Comparison of ENCODE assay signal across 31 cellular contexts in the genomic region with DNA sequence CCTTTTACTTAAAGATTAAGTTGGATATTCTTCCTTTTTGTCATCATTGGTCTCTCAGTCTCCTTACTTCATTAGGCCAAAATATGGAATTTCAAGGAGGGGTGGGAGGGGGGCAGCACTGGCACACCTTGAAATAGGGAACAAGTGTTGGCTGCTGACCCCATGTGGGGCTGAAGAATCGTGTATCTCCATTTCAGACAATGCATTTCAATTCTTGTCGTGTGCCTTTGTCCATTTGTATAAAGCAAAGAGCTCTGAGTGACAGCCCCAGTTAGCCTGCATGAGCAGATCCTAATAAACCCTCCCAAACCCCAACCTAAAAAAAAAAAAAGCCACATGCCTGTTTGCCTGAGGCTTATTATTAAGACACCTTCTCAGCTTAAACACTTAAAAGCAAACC. TPM values are rescaled to one million over a fixed set of nuclear protein-coding genes. Genes with fewer than 3 reads are reported as not detected.
DNase-seq lines count a peak whose midpoint lies in the region; ATAC-seq, FAIRE-seq and TF ChIP-seq lines count a peak whose summit lies in the region.
"Had no signal": no experiment of that assay in that cellular context is flagged by ENCODE, and none has a peak within 500 bp of the region (broad histone marks: within the 10 kb centered on the region; RNA-seq: fewer than 3 reads in every experiment).

No MANE protein-coding gene starts in this region.

- H3K23me2 ChIP-seq in H1 (ENCODE audit: low read depth, low read length): peaks cover 11% of the 10 kb centered on the region; the same call in 1 of the 2 replicates

- H3K9me3 Mint-ChIP-seq in GM23338: peaks cover 5% of the 10 kb centered on the region; the same call in 2 of the 3 replicates

- no peak overlapping the region for H2AK5ac ChIP-seq in H1 (ENCODE audit: low read depth, low read length)

- no peaks in the 10 kb centered on the region for H3K9me3 ChIP-seq in H1 (ENCODE audit: insufficient read depth in 2 of 2, low read depth in 1 of 2, low read length in 1 of 2)
- no peaks in the 10 kb centered on the region for H3K9me3 ChIP-seq in osteoblast (ENCODE audit: low read depth, low read length)
- H3K9me3 ChIP-seq: BE2C had no signal

- H3F3A ChIP-seq in GM23338 (replicated peaks; ENCODE audit: low read depth): peaks cover 26% of the 10 kb centered on the region

- H3K79me2 ChIP-seq in GM23338 (replicated peaks; ENCODE audit: insufficient read depth): no peaks in the 10 kb centered on the region
- H3K79me2 ChIP-seq in H1 (ENCODE audit: control insufficient read depth in 1 of 2, insufficient read depth in 2 of 2, low read length in 2 of 2): no peaks in the 10 kb centered on the region
- H3K79me2 ChIP-seq in osteoblast (ENCODE audit: insufficient read depth, low read length): no peaks in the 10 kb centered on the region

- peaks cover 100% of the 10 kb centered on the region for H3K27me3 ChIP-seq in GM23338 (ENCODE audit: insufficient read depth)
- H3K27me3 ChIP-seq in H1 (replicated peaks in 1 of 4; ENCODE audit: control insufficient read depth in 3 of 4, extremely low read depth in 1 of 4, insufficient read depth in 3 of 4, low read length in 3 of 4): peaks cover 90 to 100% (median 98%) of the 10 kb centered on the region in 4 experiments
- peaks cover 4% of the 10 kb centered on the region for H3K27me3 ChIP-seq in osteoblast (ENCODE audit: insufficient read depth, low read length)

- H3K14ac ChIP-seq in H1 (ENCODE audit: insufficient read length): no peak overlapping the region

- no peak overlapping the region for H2BK20ac ChIP-seq in H1 (ENCODE audit: low read length)

- WGBS in H1 (ENCODE audit: extremely low coverage in 1 of 2, insufficient coverage in 1 of 2, insufficient read length in 1 of 2, insufficient replicate concordance in 2 of 2, low coverage in 1 of 2, low lambda C conversion rate in 2 of 2, missing lambda C conversion rate in 1 of 2), 2 experiments: 3% methylated on average over 2 of the region's 2 CpGs; no CpG with 5 or more reads in 1 of the 2 experiments

- no peaks in the 10 kb centered on the region for H3K79me1 ChIP-seq in H1 (ENCODE audit: low read depth, low read length)

- H4K20me1 ChIP-seq in GM23338 (replicated peaks; ENCODE audit: insufficient read depth) (peaks cover 36% of the 10 kb centered on the region), H1 (replicated peaks in 1 of 2; ENCODE audit: control insufficient read depth in 1 of 2, insufficient read depth in 2 of 2, low read length in 2 of 2) (peaks cover 11 to 18% of the 10 kb centered on the region in 2 experiments), osteoblast (ENCODE audit: insufficient read depth, low read length) (no peaks in the 10 kb centered on the region)
- H4K20me1 ChIP-seq: BLaER1 had no signal

- CTCF ChIA-PET in H1 (lab: Charles Lee; ENCODE audit: partially characterized antibody): interaction anchor here (1.2 to 2.2 kb wide), 3 partner anchors 10 to 137 kb away, joined by 3 to 6 read pairs (median 5); no protein-coding TSS in a partner anchor

- H3K27me3 Mint-ChIP-seq in GM23338 (ENCODE audit: insufficient read depth, low read depth, poor library complexity): peaks cover 100% of the 10 kb centered on the region

- intact Hi-C loops in head of caudate nucleus (cut with DNase I): no loop called here

- FAIRE-seq in H1 (lab: Jason Lieb, UNC): no peak
- FAIRE-seq: A204.1, GM12878, GM12892, GM18507 had no signal

- H3K27ac Mint-ChIP-seq in GM23338: no peak overlapping the region
- H3K27ac Mint-ChIP-seq: CD14-positive monocyte; CD4-positive, alpha-beta memory T cell; CD4-positive, CD25-positive, alpha-beta regulatory T cell; CD8-positive, alpha-beta memory T cell had no signal

- TF ChIP-seq CTCF in GM23338 (conservative IDR thresholded peaks at IDR 0.05; ENCODE audit: low read depth in 2 of 2) (no peak), H1 (IDR thresholded peaks at IDR 0.05; ENCODE audit: control extremely low read depth in 1 of 3, insufficient read depth in 1 of 3, low read depth in 1 of 3, low read length in 3 of 3) (no peak), osteoblast (IDR thresholded peaks at IDR 0.05; ENCODE audit: extremely low read depth, low read depth, low read length) (no peak)

- DNase-seq in GM23338 (ENCODE audit: low spot score) (no peak), H1 (ENCODE audit: low read depth in 1 of 2, low spot score in 2 of 2) (no peak), osteoblast (ENCODE audit: insufficient read length, low spot score, missing footprints) (peak; percentile 59), OCI-M2 (lab: John Stamatoyannopoulos, UW; ENCODE audit: unreplicated experiment) (no peak), head of caudate nucleus (no peak)
- DNase-seq: 8988T; ACHN; BE2C; C1 segment of cervical spinal cord; CD4-positive, alpha-beta memory T cell; CD4-positive, CD25-positive, alpha-beta regulatory T cell; CD8-positive, alpha-beta memory T cell; COR-L47; DMS 273 treated with DMSO at 0.1 percent for 48 hours; DMS153; DMS53; DMS79; DND-41; EL; GDM1 had no signal

- no peaks in the 10 kb centered on the region for H3K36me3 ChIP-seq in GM23338 (ENCODE audit: insufficient read depth)
- no peaks in the 10 kb centered on the region for H3K36me3 ChIP-seq in H1 (ENCODE audit: control insufficient read depth in 2 of 4, insufficient read depth in 4 of 4, low read length in 3 of 4)
- no peaks in the 10 kb centered on the region for H3K36me3 ChIP-seq in osteoblast (ENCODE audit: insufficient read depth, low read length)
- H3K36me3 ChIP-seq: BE2C, BLaER1 had no signal

- H3K4ac ChIP-seq in H1 (replicated peaks; ENCODE audit: insufficient read length, low read depth, low read length): no peak overlapping the region

- H3K18ac ChIP-seq in H1 (ENCODE audit: extremely low read depth, low read length): no peak overlapping the region

- no peak overlapping the region for H3K4me3 Mint-ChIP-seq in GM23338
- H3K4me3 Mint-ChIP-seq: CD4-positive, alpha-beta memory T cell; CD4-positive, CD25-positive, alpha-beta regulatory T cell; CD8-positive, alpha-beta memory T cell had no signal

- no peaks in the 10 kb centered on the region for H3K9me2 ChIP-seq in GM23338 (ENCODE audit: insufficient read depth)

- H4K91ac ChIP-seq in H1 (replicated peaks; ENCODE audit: insufficient read length, low read length): no peak overlapping the region

- H2BK15ac ChIP-seq in H1 (ENCODE audit: low read length): no peak overlapping the region

- H2AFZ ChIP-seq in GM23338: no peak overlapping the region
- H2AFZ ChIP-seq in H1 (ENCODE audit: low read length): no peak overlapping the region
- H2AFZ ChIP-seq in osteoblast (ENCODE audit: low read length): no peak overlapping the region

- H3K4me3 ChIP-seq in GM23338 (no peak overlapping the region), H1 (ENCODE audit: extremely low read depth in 1 of 4, insufficient read depth in 2 of 4, low read depth in 3 of 4, low read length in 4 of 4) (no peak overlapping the region), osteoblast (ENCODE audit: insufficient read depth, low read length) (no peak overlapping the region)
- H3K4me3 ChIP-seq: BLaER1, GM12878 had no signal

- no peak overlapping the region for H4K5ac ChIP-seq in H1 (ENCODE audit: insufficient read length, low read depth, low read length)

- H4K8ac ChIP-seq in H1 (ENCODE audit: extremely low read depth, insufficient read depth, low read length): no peak overlapping the region

- ATAC-seq in GM23338: no peak
- ATAC-seq in GM19463 (IDR thresholded peaks at IDR 0.05; ENCODE audit: unreplicated experiment): no peak
- ATAC-seq: GM12878 had no signal

- no peak for TF ChIP-seq RAD21 in H1 (IDR thresholded peaks at IDR 0.05 in 1 of 2, conservative IDR thresholded peaks at IDR 0.05 in 1 of 2; ENCODE audit: low read depth in 2 of 2, low read length in 2 of 2)

- no peak overlapping the region for H2BK12ac ChIP-seq in H1 (ENCODE audit: low read depth, low read length)

- TF ChIP-seq POLR2A in H1 (IDR thresholded peaks at IDR 0.05; ENCODE audit: control extremely low read depth in 1 of 2, low read depth in 2 of 2, low read length in 2 of 2): no peak

- H3K4me2 ChIP-seq in GM23338 (0 out of 2 replicates have a peak overlapping the region, but pooled peaks have one; percentile 23), H1 (ENCODE audit: insufficient read depth in 1 of 2, low read depth in 2 of 2, low read length in 2 of 2) (no peak overlapping the region), osteoblast (ENCODE audit: insufficient read depth, low read length) (no peak overlapping the region)
- H3K4me2 ChIP-seq: BLaER1 had no signal

- no peak overlapping the region for H2BK120ac ChIP-seq in H1 (replicated peaks; ENCODE audit: low read depth, low read length)

- H3K4me1 ChIP-seq in GM23338 (ENCODE audit: insufficient read depth): peaks cover 89% of the 10 kb centered on the region
- H3K4me1 ChIP-seq in H1 (replicated peaks in 1 of 4; ENCODE audit: control insufficient read depth in 3 of 4, insufficient read depth in 4 of 4, low read length in 3 of 4): peaks cover 8 to 23% (median 12%) of the 10 kb centered on the region in 4 experiments
- no peaks in the 10 kb centered on the region for H3K4me1 ChIP-seq in osteoblast (ENCODE audit: insufficient read depth, low read length)
- H3K4me1 ChIP-seq: BE2C, BLaER1 had no signal

- no peaks in the 10 kb centered on the region for H3K36me3 Mint-ChIP-seq in GM23338 (ENCODE audit: low read depth)
- H3K36me3 Mint-ChIP-seq: CD4-positive, CD25-positive, alpha-beta regulatory T cell; CD8-positive, alpha-beta memory T cell had no signal

- peaks cover 58% of the 10 kb centered on the region for H3K4me1 Mint-ChIP-seq in GM23338
- H3K4me1 Mint-ChIP-seq: CD14-positive monocyte; CD4-positive, CD25-positive, alpha-beta regulatory T cell; CD8-positive, alpha-beta memory T cell had no signal

- no peak overlapping the region for H3K9ac ChIP-seq in H1 (replicated peaks in 1 of 4; ENCODE audit: extremely low read depth in 1 of 4, low read depth in 3 of 4, low read length in 3 of 4)
- H3K9ac ChIP-seq: BLaER1 had no signal

- H3K56ac ChIP-seq in H1 (replicated peaks; ENCODE audit: insufficient read length, low read depth, low read length): no peak overlapping the region

- H3K23ac ChIP-seq in H1 (ENCODE audit: insufficient read length): no peak overlapping the region

- no peak overlapping the region for H3K27ac ChIP-seq in GM23338 (ENCODE audit: low read depth)
- no peak overlapping the region for H3K27ac ChIP-seq in H1 (ENCODE audit: low read depth, low read length)
- H3K27ac ChIP-seq in osteoblast (ENCODE audit: low read depth, low read length): no peak overlapping the region
- H3K27ac ChIP-seq: BLaER1 had no signal

- no peak overlapping the region for H2BK5ac ChIP-seq in H1 (ENCODE audit: low read depth, low read length)

- TF ChIP-seq EP300 in H1 (IDR thresholded peaks at IDR 0.05; ENCODE audit: borderline replicate concordance in 1 of 2, low read depth in 2 of 2, low read length in 2 of 2): no peak

- POLR2A ChIA-PET in H1 (lab: Charles Lee; ENCODE audit: partially characterized antibody): no interaction called here

RNA-seq across cellular contexts. Expression of a gene that starts 1.0 kb away (rescaled TPM):
- total RNA-seq in GM23338 (2014; rRNA removed; shearing (Covaris generic)): not detected in 2 replicates
- polyA plus RNA-seq in GM23338 (2016; fragmentation: Nextera tagmentation; extraction: Ambion mirVana) (not detected in 2 replicates), H1 (2011; rRNA removed) (not detected in 2 replicates)
- total RNA-seq in H1 (2021; fragmentation: NEBNext Ultra II Directional; extraction: Animal tissue kit (Norgen Biotek cat#: 25700)): not detected in 2 replicates
- polyA plus RNA-seq in H1 (2011; cell fraction: cytosol; rRNA removed): not detected
- polyA plus RNA-seq in H1 (2011; cell fraction: nucleus; rRNA removed): not detected
- polyA plus RNA-seq in H1 (2012, experiment 1 of 2): not detected in 4 replicates
- not detected for polyA plus RNA-seq in H1 (2012, experiment 2 of 2)
- polyA plus RNA-seq in H1 (2013, experiment 1 of 2): not detected
- polyA plus RNA-seq in H1 (2013, experiment 2 of 2): not detected
- not detected in 2 replicates for polyA minus RNA-seq in H1 (2011; rRNA and poly(A)+ RNA removed)
- not detected for polyA minus RNA-seq in H1 (2011; cell fraction: cytosol; rRNA and poly(A)+ RNA removed)
- polyA minus RNA-seq in H1 (2011; cell fraction: nucleus; rRNA and poly(A)+ RNA removed): not detected
- total RNA-seq in osteoblast: not detected in 2 replicates
- total RNA-seq: A673; CD4-positive, alpha-beta memory T cell; CD4-positive, CD25-positive, alpha-beta regulatory T cell; CD8-positive, alpha-beta memory T cell; Daoy; G401; GM12878 had no signal
- polyA plus RNA-seq: AG04450; CD14-positive monocyte; CD4-positive, alpha-beta memory T cell; CD4-positive, CD25-positive, alpha-beta regulatory T cell; GM12878 had no signal
